In genomic region chr12:92124708-92125067, GRCh38 we compare ENCODE assay signal across 15 cellular contexts. TPM values are rescaled to one million over a fixed set of nuclear protein-coding genes. Genes with fewer than 3 reads are reported as not detected.
A peak's percentile ranks its signal among the peaks of the same experiment; 100 is the strongest.
DNase-seq lines count a peak whose midpoint lies in the region; ATAC-seq and TF ChIP-seq lines count a peak whose summit lies in the region.
"Had no signal": no experiment of that assay in that cellular context is flagged by ENCODE, and none has a peak within 500 bp of the region (broad histone marks: within the 10 kb centered on the region; RNA-seq: fewer than 3 reads in every experiment).

No MANE protein-coding gene starts in this region.

- TF ChIP-seq EP300 in stomach (IDR thresholded peaks at IDR 0.05) = no peak

- H3K14ac ChIP-seq in IMR-90 (replicated peaks; ENCODE audit: low read depth, low read length) = no peak overlapping the region

- no peaks in the 10 kb centered on the region for H3K4me1 ChIP-seq in mammary epithelial cell (ENCODE audit: insufficient read depth, low read length)
- H3K4me1 ChIP-seq in IMR-90 (ENCODE audit: control insufficient read depth, insufficient read depth, low read length) = peaks cover 7% of the 10 kb centered on the region
- peaks cover 0 to 59% (median 6%) of the 10 kb centered on the region in 4 donors for H3K4me1 ChIP-seq in stomach
- H3K4me1 ChIP-seq: thyroid gland had no signal

- dilution Hi-C loops in mammary epithelial cell (cut with HindIII; ENCODE audit: low sequenced_read_pairs) (no loop called here), IMR-90 (cut with HindIII; ENCODE audit: low sequenced_read_pairs, unreplicated experiment) (no loop called here)

- H3K4me2 ChIP-seq in mammary epithelial cell (ENCODE audit: insufficient read depth, low read depth, low read length) (no peak overlapping the region), IMR-90 (ENCODE audit: low read depth, low read length) (no peak overlapping the region; the same call in 1 of the 2 replicates)

- CTCF ChIA-PET in MCF 10A (lab: Yijun Ruan, JAX) = interaction anchor here (0.6 to 1.1 kb wide), 2 partner anchors 313 to 742 kb away, joined by 3 to 4 read pairs; no protein-coding TSS in a partner anchor
- CTCF ChIA-PET in mammary epithelial cell (lab: Charles Lee; ENCODE audit: low non-redundant PET) = no interaction called here
- CTCF ChIA-PET in IMR-90 (lab: Yijun Ruan, JAX) = no interaction called here

- H3K4me1 Mint-ChIP-seq in MCF 10A (ENCODE audit: insufficient read depth, unreplicated experiment) = peaks cover 22% of the 10 kb centered on the region

- intact Hi-C loops in MCF 10A (cut with micrococcal nuclease) = no loop called here
- intact Hi-C loops in mammary epithelial cell (cut with micrococcal nuclease) = no loop called here
- intact Hi-C loops in IMR-90 (cut with micrococcal nuclease) = no loop called here
- intact Hi-C loops in stomach (cut with DNase I; ENCODE audit: low total_unique reads) = no loop called here

- H3K79me1 ChIP-seq in IMR-90 (ENCODE audit: low read depth in 1 of 2, low read length in 2 of 2) = peaks cover 19 to 59% of the 10 kb centered on the region in 2 experiments

- no peak overlapping the region for H3K9ac ChIP-seq in mammary epithelial cell (ENCODE audit: insufficient read depth, low read length)
- H3K9ac ChIP-seq in IMR-90 (ENCODE audit: low read depth, low read length) = no peak overlapping the region

- DNase-seq in MCF 10A (ENCODE audit: unreplicated experiment) (no peak), mammary epithelial cell (no peak), IMR-90 (no peak), cerebellar cortex (ENCODE audit: low spot score) (peak; percentile 12), stomach (no peak), NOMO-1 treated with dmso at 0.1 percent for 144 hours (lab: John Stamatoyannopoulos, UW; ENCODE audit: unreplicated experiment) (no peak), SKM-1 treated with dmso at 0.1 percent for 144 hours (lab: John Stamatoyannopoulos, UW; ENCODE audit: unreplicated experiment) (no peak), COLO668 (lab: John Stamatoyannopoulos, UW; ENCODE audit: unreplicated experiment) (no peak)
- DNase-seq: DMS79 treated with DMSO at 0.1 percent for 48 hours, hypothalamus, left colon, NCI-H1048, NCI-H2171 treated with DMSO at 0.1 percent for 48 hours, thyroid gland, WERI-Rb-1 had no signal

- no peak for TF ChIP-seq RAD21 in IMR-90 (IDR thresholded peaks at IDR 0.05; ENCODE audit: low read length)

- peak overlapping the region; percentile 3 for H3K27ac Mint-ChIP-seq in MCF 10A (ENCODE audit: low read depth, unreplicated experiment)

- peaks cover 19% of the 10 kb centered on the region for H3K36me3 Mint-ChIP-seq in MCF 10A (ENCODE audit: insufficient read depth, unreplicated experiment)

- 79% methylated on average over 6 of the region's 6 CpGs for WGBS in mammary epithelial cell (ENCODE audit: low coverage, missing lambda C conversion rate)
- WGBS in IMR-90 (ENCODE audit: extremely low coverage in 2 of 2, insufficient read length in 1 of 2), 2 experiments = 100% methylated on average over 3 of the region's 6 CpGs; no CpG with 5 or more reads in 1 of the 2 experiments
- 72 to 81% (median 76%) methylated on average over 6 of the region's 6 CpGs for WGBS in stomach, 5 donors

- POLR2A ChIA-PET in MCF 10A (lab: Yijun Ruan, JAX) (interaction anchor here (0.5 to 2.5 kb wide), 17 partner anchors 8 to 738 kb away, joined by 3 to 7 read pairs (median 3); partner anchors contain the start of gene BTG1), IMR-90 (lab: Charles Lee; ENCODE audit: unreplicated experiment) (no interaction called here)

- peak overlapping the region; percentile 72 for H2AK5ac ChIP-seq in IMR-90 (ENCODE audit: low read depth, low read length)

- peaks cover 35% of the 10 kb centered on the region for H3K79me2 ChIP-seq in mammary epithelial cell (ENCODE audit: insufficient read depth, low read length)

- in situ Hi-C loops in mammary epithelial cell (cut with MboI; ENCODE audit: low sequenced_read_pairs in 2 of 2) = loop anchor here in 1 of 2 donors (25.0 kb wide), 2 partner anchors 337 to 737 kb away; no protein-coding TSS in a partner anchor
- in situ Hi-C loops in IMR-90 (cut with MboI; ENCODE audit: low sequenced_read_pairs) = no loop called here

- H4K20me1 ChIP-seq in mammary epithelial cell (ENCODE audit: insufficient read depth, low read length) = no peaks in the 10 kb centered on the region
- H4K20me1 ChIP-seq in IMR-90 (ENCODE audit: insufficient read depth, low read length) = no peaks in the 10 kb centered on the region

- no peaks in the 10 kb centered on the region for H3K27me3 ChIP-seq in mammary epithelial cell (ENCODE audit: insufficient read depth, low read length)
- no peaks in the 10 kb centered on the region for H3K27me3 ChIP-seq in IMR-90 (ENCODE audit: control insufficient read depth, insufficient read depth, low read length)
- H3K27me3 ChIP-seq in stomach = no peaks in the 10 kb centered on the region
- H3K27me3 ChIP-seq: thyroid gland had no signal

- no peak overlapping the region for H3K56ac ChIP-seq in IMR-90 (ENCODE audit: extremely low read depth, insufficient read depth, low read length)

- H2AFZ ChIP-seq in mammary epithelial cell (ENCODE audit: low read depth, low read length) = no peak overlapping the region
- no peak overlapping the region for H2AFZ ChIP-seq in IMR-90 (replicated peaks; ENCODE audit: low read length, poor library complexity)

- H3K27me3 Mint-ChIP-seq in MCF 10A (ENCODE audit: insufficient read depth, unreplicated experiment) = no peaks in the 10 kb centered on the region

- BruUV-seq in MCF 10A (replicated peaks; lab: Mats Ljungman, UMichigan) (no TSS peak), mammary epithelial cell (replicated peaks; lab: Mats Ljungman, UMichigan) (no TSS peak), IMR-90 (replicated peaks; lab: Mats Ljungman, UMichigan) (no TSS peak)

- H4K91ac ChIP-seq in IMR-90 (ENCODE audit: insufficient read depth, low read depth, low read length) = no peak overlapping the region

- 0 out of 2 replicates have a peak overlapping the region, but pooled peaks have one; percentile 43 for H2BK120ac ChIP-seq in IMR-90 (ENCODE audit: low read depth, low read length)

- no peak overlapping the region for H3K4me3 Mint-ChIP-seq in MCF 10A (ENCODE audit: unreplicated experiment)

- no peak overlapping the region for H2BK5ac ChIP-seq in IMR-90 (ENCODE audit: low read depth, low read length, poor library complexity, severe bottlenecking)

- H3K4ac ChIP-seq in IMR-90 (ENCODE audit: low read depth, low read length) = peak overlapping the region; percentile 57; the same call in 1 of the 2 replicates

- H4K5ac ChIP-seq in IMR-90 (ENCODE audit: low read depth, low read length) = no peak overlapping the region

- peaks cover 4% of the 10 kb centered on the region for H3K36me3 ChIP-seq in mammary epithelial cell (ENCODE audit: insufficient read depth, low read length)
- no peaks in the 10 kb centered on the region; the same call in 1 of the 2 replicates for H3K36me3 ChIP-seq in IMR-90 (ENCODE audit: control insufficient read depth, insufficient read depth, low read length)
- H3K36me3 ChIP-seq in stomach = peaks cover 0 to 4% (median 0%) of the 10 kb centered on the region in 4 donors
- H3K36me3 ChIP-seq: thyroid gland, WERI-Rb-1 had no signal

- H3K23ac ChIP-seq in IMR-90 (ENCODE audit: low read depth, low read length) = no peak overlapping the region

- no peak overlapping the region for H2BK20ac ChIP-seq in IMR-90 (ENCODE audit: low read depth, low read length)

- TF ChIP-seq POLR2A in IMR-90 (IDR thresholded peaks at IDR 0.05; ENCODE audit: low read depth, low read length) = no peak
- no peak for TF ChIP-seq POLR2A in stomach (IDR thresholded peaks at IDR 0.05)

- no peaks in the 10 kb centered on the region for H3K9me1 ChIP-seq in IMR-90 (ENCODE audit: insufficient read depth, low read length)

- no peaks in the 10 kb centered on the region for H3K9me3 ChIP-seq in mammary epithelial cell (replicated peaks; ENCODE audit: insufficient read depth, low read length)
- H3K9me3 ChIP-seq in IMR-90 (ENCODE audit: control insufficient read depth, insufficient read depth, low read length) = peaks cover 3% of the 10 kb centered on the region
- H3K9me3 ChIP-seq in stomach = peaks cover 0 to 8% (median under 1%) of the 10 kb centered on the region in 4 donors
- H3K9me3 ChIP-seq: thyroid gland had no signal

- H3K9me3 Mint-ChIP-seq in MCF 10A (ENCODE audit: unreplicated experiment) = peaks cover 11% of the 10 kb centered on the region

- ATAC-seq in IMR-90 (ENCODE audit: low read depth) = no peak
- ATAC-seq: left colon had no signal

- no peak overlapping the region for H3K27ac ChIP-seq in mammary epithelial cell (ENCODE audit: insufficient read depth, low read depth, low read length)
- no peak overlapping the region for H3K27ac ChIP-seq in IMR-90 (ENCODE audit: insufficient read depth, low read length)
- H3K27ac ChIP-seq in stomach = peak overlapping the region in 4 of 5 donors; percentile 7 to 59 (median 26)
- H3K27ac ChIP-seq: thyroid gland, WERI-Rb-1 had no signal

- H4K8ac ChIP-seq in IMR-90 (ENCODE audit: low read depth in 2 of 2, low read length in 2 of 2) = no peak overlapping the region

- H3K4me3 ChIP-seq in mammary epithelial cell (replicated peaks in 1 of 3; ENCODE audit: insufficient read depth in 1 of 3, low read depth in 2 of 3, low read length in 3 of 3) (no peak overlapping the region), IMR-90 (ENCODE audit: insufficient read depth, low read depth, low read length) (no peak overlapping the region), stomach (no peak overlapping the region)
- H3K4me3 ChIP-seq: thyroid gland had no signal

- H2AK9ac ChIP-seq in IMR-90 (replicated peaks; ENCODE audit: low read depth, low read length, poor library complexity) = no peak overlapping the region

- H2BK15ac ChIP-seq in IMR-90 (ENCODE audit: low read depth, low read length) = peak overlapping the region; percentile 72; the same call in 1 of the 3 replicates

- TF ChIP-seq CTCF in MCF 10A (IDR thresholded peaks at IDR 0.05; ENCODE audit: unreplicated experiment) = no peak
- no peak for TF ChIP-seq CTCF in mammary epithelial cell (conservative IDR thresholded peaks at IDR 0.05 in 1 of 2, IDR thresholded peaks at IDR 0.05 in 1 of 2; ENCODE audit: extremely low read depth in 1 of 2, insufficient read depth in 1 of 2, low read depth in 1 of 2, low read length in 2 of 2)
- TF ChIP-seq CTCF in IMR-90 (conservative IDR thresholded peaks at IDR 0.05; ENCODE audit: low read depth, low read length) = no peak
- TF ChIP-seq CTCF in stomach (IDR thresholded peaks at IDR 0.05) = no peak

- H3K18ac ChIP-seq in IMR-90 (ENCODE audit: low read depth, low read length) = peak overlapping the region; percentile 40; the same call in 1 of the 2 replicates

RNA-seq across cellular contexts. Expression of gene BTG1, which starts 21.0 kb away (rescaled TPM):
- total RNA-seq in MCF 10A (2022) (128 and 129 TPM in 2 replicates), mammary epithelial cell (10 to 100 TPM; 26.8 to 68.2 TPM), IMR-90 (2012; rRNA removed) (3.8 and 8.1 TPM in 2 replicates), stomach (100 to 1,000 TPM in 1 of 5 donors, 10 to 100 TPM in 4; 20.5 to 108 (median 33.3) TPM)
- polyA plus RNA-seq in mammary epithelial cell (24.8 TPM), IMR-90 (2012; rRNA removed) (33.5 and 43.3 TPM in 2 replicates), stomach (10 to 100 TPM; 39.7 to 47.5 (median 40.2) TPM)
- 70.4 TPM for polyA minus RNA-seq in mammary epithelial cell
- polyA plus RNA-seq in IMR-90 (2012; cell fraction: cytosol; rRNA removed) = 3.7 and 12.0 TPM in 2 replicates
- polyA plus RNA-seq in IMR-90 (2012; cell fraction: nucleus; rRNA removed; ENCODE audit: low replicate concordance) = 4.7 and 12.8 TPM in 2 replicates

Comparison
In these comparisons a context has a peak if more than half of its experiments do, and no peak if none do; other contexts are left out.
1. H3K27ac ChIP-seq: peak in stomach (4 of 5); none in mammary epithelial cell (single experiment) and IMR-90 (single experiment).